In the genomic region with DNA sequence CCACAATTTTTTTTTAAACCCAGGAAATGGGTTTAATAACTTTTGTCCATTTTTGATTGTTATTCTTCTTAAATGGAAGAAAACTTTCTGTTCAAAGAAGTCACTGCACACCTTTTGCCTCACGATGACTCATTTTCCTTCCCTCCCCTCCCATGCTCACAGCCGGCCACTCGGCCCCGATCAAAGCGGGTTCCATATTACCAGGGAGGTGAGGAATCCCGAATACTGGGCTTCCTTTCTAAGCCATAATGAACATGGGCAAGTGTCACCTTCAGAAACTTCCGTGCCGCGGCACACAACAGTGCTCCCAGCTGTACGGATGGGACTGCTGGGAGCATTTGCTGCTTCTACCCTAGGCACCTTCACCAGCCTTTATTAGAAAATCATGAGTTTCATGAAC, we compare ENCODE assay signal across 23 cellular contexts.
DNase-seq lines count a peak whose midpoint lies in the region; ATAC-seq, FAIRE-seq and TF ChIP-seq lines count a peak whose summit lies in the region.
"Had no signal": no experiment of that assay in that cellular context is flagged by ENCODE, and none has a peak within 500 bp of the region (broad histone marks: within the 10 kb centered on the region; RNA-seq: fewer than 3 reads in every experiment).

No MANE protein-coding gene starts in this region.

- peak overlapping the region; percentile 32 for H2BK5ac ChIP-seq in neuronal stem cell (ENCODE audit: low read length)
- no peak overlapping the region for H2BK5ac ChIP-seq in mesenchymal stem cell (ENCODE audit: low read depth, low read length, poor library complexity, severe bottlenecking)

- RAD21 ChIA-PET in HCT116 (lab: Charles Lee; ENCODE audit: low non-redundant PET in 1 of 2, low total read pairs in 2 of 2, uncharacterized antibody in 2 of 2, unreplicated experiment in 2 of 2): no interaction called here

- H4K8ac ChIP-seq in neuronal stem cell (ENCODE audit: low read depth, low read length): no peak overlapping the region
- no peak overlapping the region for H4K8ac ChIP-seq in mesenchymal stem cell (ENCODE audit: low read length)

- H4K91ac ChIP-seq in neuronal stem cell (ENCODE audit: low read depth, low read length, poor library complexity) (no peak overlapping the region), mesenchymal stem cell (ENCODE audit: low read length) (no peak overlapping the region)

- no peak for DNase-seq in HCT116 (ENCODE audit: low read depth, low spot score)
- DNase-seq in K562 (ENCODE audit: extremely low read depth in 1 of 4, low spot score in 3 of 4): no peak
- DNase-seq in islet precursor cell: peak; percentile 40
- DNase-seq in neuronal stem cell (ENCODE audit: low spot score): no peak
- no peak for DNase-seq in mesenchymal stem cell
- DNase-seq in activated CD8-positive, alpha-beta memory T cell treated with anti-CD3 and anti-CD28 coated beads, Interleukin-2, amount 50 U/mL, for 4 hours: no peak
- no peak for DNase-seq in activated T-cell treated with anti-CD3 and anti-CD28 coated beads, Interleukin-2, amount 50 U/mL, for 72 hours
- DNase-seq: Caco-2; CD4-positive, CD25-positive, alpha-beta regulatory T cell; CD8-positive, alpha-beta T cell; DMS153; DND-41; GM23248; H7; HCEC 1CT had no signal

- no peaks in the 10 kb centered on the region for H3K36me3 Mint-ChIP-seq in activated T-cell treated with anti-CD3 and anti-CD28 coated beads, Interleukin-2, amount 50 U/mL, for 72 hours (ENCODE audit: insufficient read depth in 2 of 2)

- CTCF ChIA-PET in HCT116 (lab: Charles Lee) (no interaction called here), K562 (lab: Yijun Ruan, JAX; ENCODE audit: low intra/inter-chr PET ratio) (no interaction called here)

- no peaks in the 10 kb centered on the region for H3K27me3 Mint-ChIP-seq in activated T-cell treated with anti-CD3 and anti-CD28 coated beads, Interleukin-2, amount 50 U/mL, for 72 hours (ENCODE audit: low read depth)
- H3K27me3 Mint-ChIP-seq: B cell; CD4-positive, CD25-positive, alpha-beta regulatory T cell had no signal

- FAIRE-seq in K562 (lab: Jason Lieb, UNC): no peak
- FAIRE-seq: A204.1, G401.6, GM12892, H1 had no signal

- H2BK12ac ChIP-seq in neuronal stem cell (ENCODE audit: low read length) (no peak overlapping the region), mesenchymal stem cell (ENCODE audit: low read length in 2 of 2) (no peak overlapping the region)

- in situ Hi-C loops in K562 (cut with MboI): no loop called here

- H3K23ac ChIP-seq in neuronal stem cell (ENCODE audit: low read depth, low read length, poor library complexity): no peak overlapping the region
- H3K23ac ChIP-seq in mesenchymal stem cell (ENCODE audit: low read length in 2 of 2): no peak overlapping the region

- 67% methylated on average over 10 of the region's 10 CpGs for WGBS in K562 (ENCODE audit: insufficient coverage, low coverage, missing lambda C conversion rate)
- WGBS in neuronal stem cell (ENCODE audit: extremely low coverage in 2 of 2, insufficient read length in 2 of 2, insufficient replicate concordance in 1 of 2), 2 donors: no CpG with 5 or more reads among the region's 10 CpGs
- WGBS in mesenchymal stem cell: 94% methylated on average over 10 of the region's 10 CpGs

- no peak for TF ChIP-seq EP300 in K562 (IDR thresholded peaks at IDR 0.05; ENCODE audit: low read length)

- TF ChIP-seq RAD21 in HCT116 (IDR thresholded peaks at IDR 0.05; ENCODE audit: low read depth) (no peak), K562 (CRISPR knock-in tag; conservative IDR thresholded peaks at IDR 0.05 in 1 of 2, IDR thresholded peaks at IDR 0.05 in 1 of 2) (no peak)

- H3K9me3 ChIP-seq in HCT116 (ENCODE audit: control insufficient read depth in 1 of 2, insufficient read depth in 1 of 2, low read depth in 1 of 2, low read length in 2 of 2) (no peaks in the 10 kb centered on the region), K562 (replicated peaks; ENCODE audit: control insufficient read depth, insufficient read depth, low read depth, low read length) (no peaks in the 10 kb centered on the region), neuronal stem cell (replicated peaks in 1 of 2; ENCODE audit: control insufficient read depth in 2 of 2, insufficient read depth in 1 of 2, low read depth in 1 of 2, low read length in 2 of 2) (peaks cover 0 to 2% of the 10 kb centered on the region in 2 donors), mesenchymal stem cell (ENCODE audit: control insufficient read depth, low read length) (no peaks in the 10 kb centered on the region)
- H3K9me3 ChIP-seq: BLaER1, Caco-2 had no signal

- H3K4me1 ChIP-seq in HCT116 (ENCODE audit: control insufficient read depth in 1 of 2, insufficient read depth in 2 of 2, low read length in 2 of 2): peaks cover 32 to 38% of the 10 kb centered on the region in 2 experiments
- no peaks in the 10 kb centered on the region for H3K4me1 ChIP-seq in K562 (replicated peaks in 1 of 2; ENCODE audit: control insufficient read depth in 2 of 2, insufficient read depth in 2 of 2, low read length in 2 of 2)
- H3K4me1 ChIP-seq in neuronal stem cell (ENCODE audit: control insufficient read depth in 2 of 2, insufficient read depth in 1 of 2, low read depth in 1 of 2, low read length in 2 of 2): peaks cover 2 to 5% of the 10 kb centered on the region in 2 donors
- peaks cover 2% of the 10 kb centered on the region for H3K4me1 ChIP-seq in mesenchymal stem cell (ENCODE audit: control insufficient read depth, insufficient read depth, low read depth, low read length)
- H3K4me1 ChIP-seq: BLaER1 had no signal

- H3K27ac ChIP-seq in HCT116 (ENCODE audit: low read depth, low read length): peak overlapping the region; percentile 28; the same call in 1 of the 2 replicates
- H3K27ac ChIP-seq in K562 (ENCODE audit: extremely low read depth, low read depth, low read length): no peak overlapping the region
- H3K27ac ChIP-seq in neuronal stem cell (replicated peaks; ENCODE audit: low read length): no peak overlapping the region
- H3K27ac ChIP-seq in mesenchymal stem cell (ENCODE audit: low read length, poor library complexity, severe bottlenecking): no peak overlapping the region
- H3K27ac ChIP-seq: 22Rv1, BLaER1, C4-2B, GM23248 had no signal

- H3K36me3 ChIP-seq in HCT116 (ENCODE audit: control insufficient read depth in 1 of 2, insufficient read depth in 2 of 2, low read length in 2 of 2) (no peaks in the 10 kb centered on the region), K562 (ENCODE audit: control insufficient read depth, insufficient read depth, low read length) (no peaks in the 10 kb centered on the region), neuronal stem cell (replicated peaks in 1 of 2; ENCODE audit: control insufficient read depth in 2 of 2, insufficient read depth in 2 of 2, low read length in 2 of 2) (no peaks in the 10 kb centered on the region), mesenchymal stem cell (ENCODE audit: control insufficient read depth in 1 of 2, insufficient read depth in 2 of 2, low read depth in 1 of 2, low read length in 2 of 2) (no peaks in the 10 kb centered on the region)

- H3K14ac ChIP-seq in neuronal stem cell (ENCODE audit: low read length): no peak overlapping the region
- no peak overlapping the region for H3K14ac ChIP-seq in mesenchymal stem cell (ENCODE audit: low read length in 2 of 2)

- POLR2A ChIA-PET in HCT116 (lab: Charles Lee): no interaction called here
- POLR2A ChIA-PET in K562 (lab: Yijun Ruan, JAX): interaction anchor here (0.7 to 1.4 kb wide), 2 partner anchors 12 to 798 kb away, joined by 3 to 4 read pairs; no protein-coding TSS in a partner anchor

- H2BK120ac ChIP-seq in neuronal stem cell (ENCODE audit: low read depth, low read length) (no peak overlapping the region), mesenchymal stem cell (ENCODE audit: low read depth, low read length) (no peak overlapping the region)

- no peaks in the 10 kb centered on the region for H3K9me1 ChIP-seq in K562 (ENCODE audit: control insufficient read depth, insufficient read depth, low read length)

- H3K4ac ChIP-seq in neuronal stem cell (ENCODE audit: low read length) (no peak overlapping the region), mesenchymal stem cell (ENCODE audit: low read depth in 1 of 2, low read length in 2 of 2) (no peak overlapping the region)

- H3K27me3 ChIP-seq in HCT116 (ENCODE audit: insufficient read depth, low read length): no peaks in the 10 kb centered on the region
- no peaks in the 10 kb centered on the region for H3K27me3 ChIP-seq in K562 (ENCODE audit: control insufficient read depth in 2 of 2, insufficient read depth in 2 of 2, low read length in 2 of 2)
- H3K27me3 ChIP-seq in neuronal stem cell (ENCODE audit: control insufficient read depth in 3 of 3, insufficient read depth in 3 of 3, low read depth in 1 of 3, low read length in 3 of 3): no peaks in the 10 kb centered on the region
- H3K27me3 ChIP-seq in mesenchymal stem cell (ENCODE audit: control insufficient read depth in 1 of 2, insufficient read depth in 1 of 2, low read length in 2 of 2): no peaks in the 10 kb centered on the region
- H3K27me3 ChIP-seq: BLaER1 had no signal

- H4K20me1 ChIP-seq in HCT116 (ENCODE audit: insufficient read depth): no peaks in the 10 kb centered on the region
- no peaks in the 10 kb centered on the region for H4K20me1 ChIP-seq in K562 (replicated peaks; ENCODE audit: control insufficient read depth, insufficient read depth, low read length)
- H4K20me1 ChIP-seq: BLaER1 had no signal

- TF ChIP-seq POLR2A in HCT116 (IDR thresholded peaks at IDR 0.05; ENCODE audit: borderline replicate concordance, extremely low read depth, insufficient read depth, insufficient read length) (no peak), K562 (conservative IDR thresholded peaks at IDR 0.05) (no peak)

- H3K79me2 ChIP-seq in HCT116 (ENCODE audit: insufficient read depth, low read length) (no peaks in the 10 kb centered on the region), K562 (ENCODE audit: control insufficient read depth, insufficient read depth, low read length) (no peaks in the 10 kb centered on the region)

- H3K18ac ChIP-seq in neuronal stem cell (ENCODE audit: low read length) (peak overlapping the region; percentile 80), mesenchymal stem cell (ENCODE audit: low read depth in 1 of 2, low read length in 2 of 2) (no peak overlapping the region)

- peak; percentile 74 for ATAC-seq in HCT116
- no peak for ATAC-seq in K562
- no peak for ATAC-seq in activated T-cell treated with anti-CD3 and anti-CD28 coated beads, Interleukin-2, amount 50 U/mL, for 72 hours (replicated peaks in 1 of 2)
- ATAC-seq: CD8-positive, alpha-beta T cell had no signal

- no TSS peak for BruUV-seq in HCT116 (replicated peaks; lab: Mats Ljungman, UMichigan)
- BruUV-seq in K562 (replicated peaks; lab: Mats Ljungman, UMichigan): no TSS peak

- no peaks in the 10 kb centered on the region for H3K4me1 Mint-ChIP-seq in activated T-cell treated with anti-CD3 and anti-CD28 coated beads, Interleukin-2, amount 50 U/mL, for 72 hours (ENCODE audit: low read depth)
- H3K4me1 Mint-ChIP-seq: B cell had no signal

- H2AFZ ChIP-seq in HCT116 (ENCODE audit: low read depth, low read length, poor library complexity, severe bottlenecking): no peak overlapping the region
- H2AFZ ChIP-seq in K562 (ENCODE audit: low read depth, low read length): no peak overlapping the region
- no peak overlapping the region for H2AFZ ChIP-seq in neuronal stem cell (ENCODE audit: low read length)
- H2AFZ ChIP-seq in mesenchymal stem cell (ENCODE audit: low read depth, low read length): no peak overlapping the region
- H2AFZ ChIP-seq: GM23248 had no signal

- H3K4me3 ChIP-seq in HCT116 (replicated peaks in 1 of 2; ENCODE audit: low read depth in 1 of 2, low read length in 2 of 2) (peak overlapping the region in 1 of 2 experiments; percentile 9; a peak in 1 of 4 replicates), K562 (no peak overlapping the region), neuronal stem cell (ENCODE audit: low read length in 2 of 2) (no peak overlapping the region), mesenchymal stem cell (ENCODE audit: insufficient read depth in 1 of 2, low read depth in 1 of 2, low read length in 2 of 2) (no peak overlapping the region)
- H3K4me3 ChIP-seq: BLaER1, GM23248 had no signal

- H3K4me2 ChIP-seq in HCT116 (ENCODE audit: low read length) (peak overlapping the region; percentile 55), K562 (ENCODE audit: insufficient read depth, low read length) (no peak overlapping the region), neuronal stem cell (ENCODE audit: insufficient read depth, low read length, poor library complexity, severe bottlenecking) (no peak overlapping the region), mesenchymal stem cell (ENCODE audit: low read length, poor library complexity, severe bottlenecking) (no peak overlapping the region)
- H3K4me2 ChIP-seq: BLaER1 had no signal

- H3K79me1 ChIP-seq in neuronal stem cell (ENCODE audit: low read depth, low read length) (peaks cover 3% of the 10 kb centered on the region), mesenchymal stem cell (replicated peaks; ENCODE audit: low read length, poor library complexity, severe bottlenecking) (peaks cover 16% of the 10 kb centered on the region)

- no peaks in the 10 kb centered on the region for H3K9me2 ChIP-seq in HCT116 (ENCODE audit: insufficient read depth)

- peak overlapping the region; percentile 47 for H2AK5ac ChIP-seq in neuronal stem cell (ENCODE audit: low read depth, low read length)
- no peak overlapping the region for H2AK5ac ChIP-seq in mesenchymal stem cell (ENCODE audit: low read length, severe bottlenecking)

- intact Hi-C loops in HCT116 (cut with micrococcal nuclease): loop anchor here (10.0 kb wide), 1 partner anchor 90 kb away; no protein-coding TSS in a partner anchor
- intact Hi-C loops in K562 (cut with micrococcal nuclease): no loop called here

- no peak overlapping the region for H3K27ac Mint-ChIP-seq in activated T-cell treated with anti-CD3 and anti-CD28 coated beads, Interleukin-2, amount 50 U/mL, for 72 hours
- H3K27ac Mint-ChIP-seq: B cell; CD4-positive, CD25-positive, alpha-beta regulatory T cell; CD8-positive, alpha-beta T cell had no signal

- peak overlapping the region; percentile 12; the same call in 1 of the 2 replicates for H3K9ac ChIP-seq in HCT116 (ENCODE audit: low read length)
- no peak overlapping the region for H3K9ac ChIP-seq in K562 (ENCODE audit: insufficient read depth in 1 of 2, low read depth in 2 of 2, low read length in 2 of 2)
- H3K9ac ChIP-seq in neuronal stem cell (ENCODE audit: low read depth, low read length, poor library complexity): no peak overlapping the region
- no peak overlapping the region for H3K9ac ChIP-seq in mesenchymal stem cell (ENCODE audit: low read length)
- H3K9ac ChIP-seq: BLaER1, GM23248 had no signal

- H3K9me3 Mint-ChIP-seq in activated T-cell treated with anti-CD3 and anti-CD28 coated beads, Interleukin-2, amount 50 U/mL, for 72 hours: no peaks in the 10 kb centered on the region
- H3K9me3 Mint-ChIP-seq: CD4-positive, CD25-positive, alpha-beta regulatory T cell; CD8-positive, alpha-beta T cell had no signal

- TF ChIP-seq CTCF in HCT116 (IDR thresholded peaks at IDR 0.05 in 2 of 3, conservative IDR thresholded peaks at IDR 0.05 in 1 of 3; ENCODE audit: borderline replicate concordance in 1 of 3, insufficient read depth in 1 of 3, low read depth in 2 of 3, low read length in 2 of 3) (no peak), K562 (IDR thresholded peaks at IDR 0.05 in 2 of 3, conservative IDR thresholded peaks at IDR 0.05 in 1 of 3; ENCODE audit: insufficient read depth in 2 of 3, low read depth in 1 of 3, low read length in 3 of 3) (no peak)

- H3K4me3 Mint-ChIP-seq in activated T-cell treated with anti-CD3 and anti-CD28 coated beads, Interleukin-2, amount 50 U/mL, for 72 hours: no peak overlapping the region
- H3K4me3 Mint-ChIP-seq: B cell; CD4-positive, CD25-positive, alpha-beta regulatory T cell; CD8-positive, alpha-beta T cell had no signal

- H2BK15ac ChIP-seq in neuronal stem cell (ENCODE audit: low read length): no peak overlapping the region
- no peak overlapping the region for H2BK15ac ChIP-seq in mesenchymal stem cell (ENCODE audit: low read depth, poor library complexity, severe bottlenecking)
